Comparison of ENCODE assay signal across 1 cellular context in the genomic region with DNA sequence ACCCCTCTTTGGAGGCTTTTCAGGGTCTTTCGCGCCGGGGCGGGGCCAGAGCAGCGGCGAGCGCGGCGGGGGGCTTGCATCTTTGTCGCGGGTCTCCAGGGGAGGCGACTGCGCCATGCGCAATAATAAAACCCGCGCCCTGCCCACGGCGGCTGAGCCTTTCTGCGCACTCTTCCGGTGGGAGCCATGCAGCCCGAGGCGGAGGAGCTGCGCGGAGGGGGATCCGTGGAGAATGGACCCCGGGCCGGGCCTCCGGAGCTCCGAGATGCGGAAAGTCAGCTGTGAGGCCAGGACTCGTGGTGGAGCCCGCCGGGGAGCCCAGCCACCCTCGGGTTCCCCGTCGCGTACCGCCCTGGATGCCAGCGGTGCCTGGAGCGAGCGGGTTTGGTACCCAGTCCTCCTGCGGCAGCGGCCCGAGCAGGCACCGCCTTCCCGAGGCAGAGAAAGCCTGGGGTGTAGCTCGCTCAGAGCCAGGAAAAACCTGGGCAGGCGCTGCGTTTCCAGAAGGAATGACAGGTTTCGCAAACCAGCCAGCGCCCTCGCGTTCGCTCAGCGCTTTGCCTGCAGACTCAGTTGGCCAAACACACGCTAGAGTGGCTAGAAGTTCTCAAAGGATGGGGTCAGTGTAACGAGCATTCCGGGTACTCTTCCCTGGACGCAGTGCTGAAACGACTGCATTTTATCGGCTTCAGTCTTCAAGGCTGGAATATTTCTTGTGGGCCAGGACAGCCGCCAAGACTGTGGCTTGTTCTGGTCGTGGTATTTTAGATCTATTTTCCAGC.
TF ChIP-seq lines count a peak whose summit lies in the region.

No MANE protein-coding gene starts in this region.

TF ChIP-seq in HEK293, 187 proteins besides CTCF, POLR2A, EP300 and RAD21 (continued from another document):
- TF ChIP-seq ZNF221 (tag by site-specific recombination; IDR thresholded peaks at IDR 0.05; ENCODE audit: borderline replicate concordance) (no peak), ZNF121 (tag by site-specific recombination; IDR thresholded peaks at IDR 0.05) (no peak), ZNF24 (tag by site-specific recombination; IDR thresholded peaks at IDR 0.05) (no peak), ZNF707 (tag by site-specific recombination; IDR thresholded peaks at IDR 0.05) (no peak), ZNF621 (tag by site-specific recombination; IDR thresholded peaks at IDR 0.05) (no peak), ZNF10 (tag by site-specific recombination; IDR thresholded peaks at IDR 0.05) (no peak), ZXDB (tag by site-specific recombination; IDR thresholded peaks at IDR 0.05) (peak; percentile 60), ZNF555 (tag by site-specific recombination; conservative IDR thresholded peaks at IDR 0.05) (no peak), MEIS1 (CRISPR knock-in tag; IDR thresholded peaks at IDR 0.05; ENCODE audit: borderline replicate concordance) (no peak), ZNF311 (tag by site-specific recombination; IDR thresholded peaks at IDR 0.05; ENCODE audit: borderline replicate concordance) (no peak), ZNF664 (tag by site-specific recombination; IDR thresholded peaks at IDR 0.05) (no peak), ZNF785 (tag by site-specific recombination; IDR thresholded peaks at IDR 0.05) (no peak), ZNF654 (tag by site-specific recombination; IDR thresholded peaks at IDR 0.05; ENCODE audit: low read depth) (no peak), GLIS2 (tag by site-specific recombination; IDR thresholded peaks at IDR 0.05) (peak; percentile 91), ZBTB48 (tag by site-specific recombination; IDR thresholded peaks at IDR 0.05) (no peak; the same call in 1 of the 2 replicates), ZNF701 (tag by site-specific recombination; IDR thresholded peaks at IDR 0.05) (no peak), ZNF837 (tag by site-specific recombination; IDR thresholded peaks at IDR 0.05) (no peak)
- TF ChIP-seq, protein P1, sequence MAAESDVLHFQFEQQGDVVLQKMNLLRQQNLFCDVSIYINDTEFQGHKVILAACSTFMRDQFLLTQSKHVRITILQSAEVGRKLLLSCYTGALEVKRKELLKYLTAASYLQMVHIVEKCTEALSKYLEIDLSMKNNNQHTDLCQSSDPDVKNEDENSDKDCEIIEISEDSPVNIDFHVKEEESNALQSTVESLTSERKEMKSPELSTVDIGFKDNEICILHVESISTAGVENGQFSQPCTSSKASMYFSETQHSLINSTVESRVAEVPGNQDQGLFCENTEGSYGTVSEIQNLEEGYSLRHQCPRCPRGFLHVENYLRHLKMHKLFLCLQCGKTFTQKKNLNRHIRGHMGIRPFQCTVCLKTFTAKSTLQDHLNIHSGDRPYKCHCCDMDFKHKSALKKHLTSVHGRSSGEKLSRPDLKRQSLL (tag by site-specific recombination; IDR thresholded peaks at IDR 0.05), result 0 out of 2 replicates have a peak, but pooled peaks have one; percentile 18
- TF ChIP-seq, protein P2, sequence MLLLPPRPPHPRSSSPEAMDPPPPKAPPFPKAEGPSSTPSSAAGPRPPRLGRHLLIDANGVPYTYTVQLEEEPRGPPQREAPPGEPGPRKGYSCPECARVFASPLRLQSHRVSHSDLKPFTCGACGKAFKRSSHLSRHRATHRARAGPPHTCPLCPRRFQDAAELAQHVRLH (tag by site-specific recombination; IDR thresholded peaks at IDR 0.05), result no peak
- TF ChIP-seq, protein P3, sequence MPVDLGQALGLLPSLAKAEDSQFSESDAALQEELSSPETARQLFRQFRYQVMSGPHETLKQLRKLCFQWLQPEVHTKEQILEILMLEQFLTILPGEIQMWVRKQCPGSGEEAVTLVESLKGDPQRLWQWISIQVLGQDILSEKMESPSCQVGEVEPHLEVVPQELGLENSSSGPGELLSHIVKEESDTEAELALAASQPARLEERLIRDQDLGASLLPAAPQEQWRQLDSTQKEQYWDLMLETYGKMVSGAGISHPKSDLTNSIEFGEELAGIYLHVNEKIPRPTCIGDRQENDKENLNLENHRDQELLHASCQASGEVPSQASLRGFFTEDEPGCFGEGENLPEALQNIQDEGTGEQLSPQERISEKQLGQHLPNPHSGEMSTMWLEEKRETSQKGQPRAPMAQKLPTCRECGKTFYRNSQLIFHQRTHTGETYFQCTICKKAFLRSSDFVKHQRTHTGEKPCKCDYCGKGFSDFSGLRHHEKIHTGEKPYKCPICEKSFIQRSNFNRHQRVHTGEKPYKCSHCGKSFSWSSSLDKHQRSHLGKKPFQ (tag by site-specific recombination; IDR thresholded peaks at IDR 0.05), result peak; percentile 80
- TF ChIP-seq, protein P4, sequence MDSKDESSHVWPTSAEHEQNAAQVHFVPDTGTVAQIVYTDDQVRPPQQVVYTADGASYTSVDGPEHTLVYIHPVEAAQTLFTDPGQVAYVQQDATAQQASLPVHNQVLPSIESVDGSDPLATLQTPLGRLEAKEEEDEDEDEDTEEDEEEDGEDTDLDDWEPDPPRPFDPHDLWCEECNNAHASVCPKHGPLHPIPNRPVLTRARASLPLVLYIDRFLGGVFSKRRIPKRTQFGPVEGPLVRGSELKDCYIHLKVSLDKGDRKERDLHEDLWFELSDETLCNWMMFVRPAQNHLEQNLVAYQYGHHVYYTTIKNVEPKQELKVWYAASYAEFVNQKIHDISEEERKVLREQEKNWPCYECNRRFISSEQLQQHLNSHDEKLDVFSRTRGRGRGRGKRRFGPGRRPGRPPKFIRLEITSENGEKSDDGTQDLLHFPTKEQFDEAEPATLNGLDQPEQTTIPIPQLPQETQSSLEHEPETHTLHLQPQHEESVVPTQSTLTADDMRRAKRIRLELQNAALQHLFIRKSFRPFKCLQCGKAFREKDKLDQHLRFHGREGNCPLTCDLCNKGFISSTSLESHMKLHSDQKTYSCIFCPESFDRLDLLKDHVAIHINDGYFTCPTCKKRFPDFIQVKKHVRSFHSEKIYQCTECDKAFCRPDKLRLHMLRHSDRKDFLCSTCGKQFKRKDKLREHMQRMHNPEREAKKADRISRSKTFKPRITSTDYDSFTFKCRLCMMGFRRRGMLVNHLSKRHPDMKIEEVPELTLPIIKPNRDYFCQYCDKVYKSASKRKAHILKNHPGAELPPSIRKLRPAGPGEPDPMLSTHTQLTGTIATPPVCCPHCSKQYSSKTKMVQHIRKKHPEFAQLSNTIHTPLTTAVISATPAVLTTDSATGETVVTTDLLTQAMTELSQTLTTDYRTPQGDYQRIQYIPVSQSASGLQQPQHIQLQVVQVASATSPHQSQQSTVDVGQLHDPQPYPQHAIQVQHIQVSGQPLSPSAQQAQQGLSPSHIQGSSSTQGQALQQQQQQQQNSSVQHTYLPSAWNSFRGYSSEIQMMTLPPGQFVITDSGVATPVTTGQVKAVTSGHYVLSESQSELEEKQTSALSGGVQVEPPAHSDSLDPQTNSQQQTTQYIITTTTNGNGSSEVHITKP (tag by site-specific recombination; IDR thresholded peaks at IDR 0.05), result no peak
- TF ChIP-seq, protein P5, sequence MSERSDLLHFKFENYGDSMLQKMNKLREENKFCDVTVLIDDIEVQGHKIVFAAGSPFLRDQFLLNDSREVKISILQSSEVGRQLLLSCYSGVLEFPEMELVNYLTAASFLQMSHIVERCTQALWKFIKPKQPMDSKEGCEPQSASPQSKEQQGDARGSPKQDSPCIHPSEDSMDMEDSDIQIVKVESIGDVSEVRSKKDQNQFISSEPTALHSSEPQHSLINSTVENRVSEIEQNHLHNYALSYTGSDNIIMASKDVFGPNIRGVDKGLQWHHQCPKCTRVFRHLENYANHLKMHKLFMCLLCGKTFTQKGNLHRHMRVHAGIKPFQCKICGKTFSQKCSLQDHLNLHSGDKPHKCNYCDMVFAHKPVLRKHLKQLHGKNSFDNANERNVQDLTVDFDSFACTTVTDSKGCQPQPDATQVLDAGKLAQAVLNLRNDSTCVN (tag by site-specific recombination; optimal IDR thresholded peaks at IDR 0.05), result no peak
- TF ChIP-seq, protein P6, sequence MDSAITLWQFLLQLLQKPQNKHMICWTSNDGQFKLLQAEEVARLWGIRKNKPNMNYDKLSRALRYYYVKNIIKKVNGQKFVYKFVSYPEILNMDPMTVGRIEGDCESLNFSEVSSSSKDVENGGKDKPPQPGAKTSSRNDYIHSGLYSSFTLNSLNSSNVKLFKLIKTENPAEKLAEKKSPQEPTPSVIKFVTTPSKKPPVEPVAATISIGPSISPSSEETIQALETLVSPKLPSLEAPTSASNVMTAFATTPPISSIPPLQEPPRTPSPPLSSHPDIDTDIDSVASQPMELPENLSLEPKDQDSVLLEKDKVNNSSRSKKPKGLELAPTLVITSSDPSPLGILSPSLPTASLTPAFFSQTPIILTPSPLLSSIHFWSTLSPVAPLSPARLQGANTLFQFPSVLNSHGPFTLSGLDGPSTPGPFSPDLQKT (IDR thresholded peaks at IDR 0.05; ENCODE audit: borderline replicate concordance, low read depth, low read length), result no peak
- TF ChIP-seq, protein P7, sequence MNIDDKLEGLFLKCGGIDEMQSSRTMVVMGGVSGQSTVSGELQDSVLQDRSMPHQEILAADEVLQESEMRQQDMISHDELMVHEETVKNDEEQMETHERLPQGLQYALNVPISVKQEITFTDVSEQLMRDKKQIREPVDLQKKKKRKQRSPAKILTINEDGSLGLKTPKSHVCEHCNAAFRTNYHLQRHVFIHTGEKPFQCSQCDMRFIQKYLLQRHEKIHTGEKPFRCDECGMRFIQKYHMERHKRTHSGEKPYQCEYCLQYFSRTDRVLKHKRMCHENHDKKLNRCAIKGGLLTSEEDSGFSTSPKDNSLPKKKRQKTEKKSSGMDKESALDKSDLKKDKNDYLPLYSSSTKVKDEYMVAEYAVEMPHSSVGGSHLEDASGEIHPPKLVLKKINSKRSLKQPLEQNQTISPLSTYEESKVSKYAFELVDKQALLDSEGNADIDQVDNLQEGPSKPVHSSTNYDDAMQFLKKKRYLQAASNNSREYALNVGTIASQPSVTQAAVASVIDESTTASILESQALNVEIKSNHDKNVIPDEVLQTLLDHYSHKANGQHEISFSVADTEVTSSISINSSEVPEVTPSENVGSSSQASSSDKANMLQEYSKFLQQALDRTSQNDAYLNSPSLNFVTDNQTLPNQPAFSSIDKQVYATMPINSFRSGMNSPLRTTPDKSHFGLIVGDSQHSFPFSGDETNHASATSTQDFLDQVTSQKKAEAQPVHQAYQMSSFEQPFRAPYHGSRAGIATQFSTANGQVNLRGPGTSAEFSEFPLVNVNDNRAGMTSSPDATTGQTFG (tag by site-specific recombination; IDR thresholded peaks at IDR 0.05; ENCODE audit: borderline replicate concordance), result no peak
- TF ChIP-seq, protein P8, sequence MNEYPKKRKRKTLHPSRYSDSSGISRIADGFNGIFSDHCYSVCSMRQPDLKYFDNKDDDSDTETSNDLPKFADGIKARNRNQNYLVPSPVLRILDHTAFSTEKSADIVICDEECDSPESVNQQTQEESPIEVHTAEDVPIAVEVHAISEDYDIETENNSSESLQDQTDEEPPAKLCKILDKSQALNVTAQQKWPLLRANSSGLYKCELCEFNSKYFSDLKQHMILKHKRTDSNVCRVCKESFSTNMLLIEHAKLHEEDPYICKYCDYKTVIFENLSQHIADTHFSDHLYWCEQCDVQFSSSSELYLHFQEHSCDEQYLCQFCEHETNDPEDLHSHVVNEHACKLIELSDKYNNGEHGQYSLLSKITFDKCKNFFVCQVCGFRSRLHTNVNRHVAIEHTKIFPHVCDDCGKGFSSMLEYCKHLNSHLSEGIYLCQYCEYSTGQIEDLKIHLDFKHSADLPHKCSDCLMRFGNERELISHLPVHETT (tag by site-specific recombination; IDR thresholded peaks at IDR 0.05), result no peak
- TF ChIP-seq, protein P9, sequence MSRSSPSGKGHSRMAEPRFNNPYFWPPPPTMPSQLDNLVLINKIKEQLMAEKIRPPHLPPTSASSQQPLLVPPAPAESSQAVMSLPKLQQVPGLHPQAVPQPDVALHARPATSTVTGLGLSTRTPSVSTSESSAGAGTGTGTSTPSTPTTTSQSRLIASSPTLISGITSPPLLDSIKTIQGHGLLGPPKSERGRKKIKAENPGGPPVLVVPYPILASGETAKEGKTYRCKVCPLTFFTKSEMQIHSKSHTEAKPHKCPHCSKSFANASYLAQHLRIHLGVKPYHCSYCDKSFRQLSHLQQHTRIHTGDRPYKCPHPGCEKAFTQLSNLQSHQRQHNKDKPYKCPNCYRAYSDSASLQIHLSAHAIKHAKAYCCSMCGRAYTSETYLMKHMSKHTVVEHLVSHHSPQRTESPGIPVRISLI (tag by site-specific recombination; IDR thresholded peaks at IDR 0.05), result no peak
- TF ChIP-seq, protein P10, sequence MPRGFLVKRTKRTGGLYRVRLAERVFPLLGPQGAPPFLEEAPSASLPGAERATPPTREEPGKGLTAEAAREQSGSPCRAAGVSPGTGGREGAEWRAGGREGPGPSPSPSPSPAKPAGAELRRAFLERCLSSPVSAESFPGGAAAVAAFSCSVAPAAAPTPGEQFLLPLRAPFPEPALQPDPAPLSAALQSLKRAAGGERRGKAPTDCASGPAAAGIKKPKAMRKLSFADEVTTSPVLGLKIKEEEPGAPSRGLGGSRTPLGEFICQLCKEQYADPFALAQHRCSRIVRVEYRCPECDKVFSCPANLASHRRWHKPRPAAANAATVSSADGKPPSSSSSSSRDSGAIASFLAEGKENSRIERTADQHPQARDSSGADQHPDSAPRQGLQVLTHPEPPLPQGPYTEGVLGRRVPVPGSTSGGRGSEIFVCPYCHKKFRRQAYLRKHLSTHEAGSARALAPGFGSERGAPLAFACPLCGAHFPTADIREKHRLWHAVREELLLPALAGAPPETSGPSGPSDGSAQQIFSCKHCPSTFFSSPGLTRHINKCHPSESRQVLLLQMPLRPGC (tag by site-specific recombination; IDR thresholded peaks at IDR 0.05), result no peak
- TF ChIP-seq, protein P11, sequence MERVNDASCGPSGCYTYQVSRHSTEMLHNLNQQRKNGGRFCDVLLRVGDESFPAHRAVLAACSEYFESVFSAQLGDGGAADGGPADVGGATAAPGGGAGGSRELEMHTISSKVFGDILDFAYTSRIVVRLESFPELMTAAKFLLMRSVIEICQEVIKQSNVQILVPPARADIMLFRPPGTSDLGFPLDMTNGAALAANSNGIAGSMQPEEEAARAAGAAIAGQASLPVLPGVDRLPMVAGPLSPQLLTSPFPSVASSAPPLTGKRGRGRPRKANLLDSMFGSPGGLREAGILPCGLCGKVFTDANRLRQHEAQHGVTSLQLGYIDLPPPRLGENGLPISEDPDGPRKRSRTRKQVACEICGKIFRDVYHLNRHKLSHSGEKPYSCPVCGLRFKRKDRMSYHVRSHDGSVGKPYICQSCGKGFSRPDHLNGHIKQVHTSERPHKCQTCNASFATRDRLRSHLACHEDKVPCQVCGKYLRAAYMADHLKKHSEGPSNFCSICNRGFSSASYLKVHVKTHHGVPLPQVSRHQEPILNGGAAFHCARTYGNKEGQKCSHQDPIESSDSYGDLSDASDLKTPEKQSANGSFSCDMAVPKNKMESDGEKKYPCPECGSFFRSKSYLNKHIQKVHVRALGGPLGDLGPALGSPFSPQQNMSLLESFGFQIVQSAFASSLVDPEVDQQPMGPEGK (tag by site-specific recombination; IDR thresholded peaks at IDR 0.05), result peak; percentile 30; the same call in 1 of the 2 replicates
